24 cellular contexts compared by ENCODE assay signal in the genomic region with DNA sequence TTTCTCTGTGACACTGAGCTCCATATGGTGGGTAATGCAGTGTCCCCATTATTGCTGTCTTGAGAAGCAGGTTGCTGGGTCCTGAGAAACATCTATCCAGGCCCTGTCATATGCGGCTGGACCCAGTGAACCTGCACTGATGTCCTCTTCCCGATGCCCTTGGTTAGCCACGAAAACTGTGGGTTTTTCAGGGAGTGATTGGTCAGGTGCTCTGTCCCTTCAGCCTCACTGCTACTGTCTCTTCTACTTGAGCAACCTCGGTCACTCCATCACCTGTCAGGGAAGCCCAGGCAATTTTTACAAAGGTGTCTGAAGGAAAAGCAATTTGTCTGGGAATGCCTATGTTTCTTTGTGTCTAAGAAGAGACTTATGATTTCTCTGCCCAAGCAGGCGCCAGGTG.
"Had no signal": no experiment of that assay in that cellular context is flagged by ENCODE, and none has a peak within 500 bp of the region (broad histone marks: within the 10 kb centered on the region; RNA-seq: fewer than 3 reads in every experiment).

No MANE protein-coding gene starts in this region.

- DNase-seq: activated CD4-positive, alpha-beta T cell treated with anti-CD3 and anti-CD28 coated beads, Interleukin-2, amount 10 ng/mL, durations not matched to agents 24 days and 14 days; activated CD4-positive, alpha-beta T cell treated with anti-CD3 and anti-CD28 coated beads, Interleukin-2, amount 50 U/mL, for 48 hours; activated CD4-positive, CD25-positive, alpha-beta regulatory T cell treated with anti-CD3 and anti-CD28 coated beads, Interleukin-2, amount 50 U/mL, for 72 hours; activated CD8-positive, alpha-beta memory T cell treated with anti-CD3 and anti-CD28 coated beads, Interleukin-2, amount 10 ng/mL, durations not matched to agents 7 days and 5 days; activated effector memory CD4-positive, alpha-beta T cell treated with Interleukin-2 at 50 U/mL for 16 hours; activated naive CD4-positive, alpha-beta T cell; activated T-cell treated with anti-CD3 and anti-CD28 coated beads, Interleukin-2, amount 50 U/mL, for 24 hours; aorta; caudate nucleus; KG1; NCI-H1092; NCI-H1436; NCI-H187 treated with DMSO at 0.1 percent for 48 hours; NCI-H2081 treated with DMSO at 0.1 percent for 48 hours; NCI-H2171; NCI-H2227 treated with DMSO at 0.1 percent for 48 hours; NCI-H446 treated with DMSO at 0.1 percent for 48 hours; NCI-H524 treated with DMSO at 0.1 percent for 48 hours; NCI-H748 treated with DMSO at 0.1 percent for 48 hours; PC-3; SIG-M5; T-helper 17 cell; T-helper 9 cell had no signal

- ATAC-seq: activated CD8-positive, alpha-beta memory T cell treated with anti-CD3 and anti-CD28 coated beads, Interleukin-2, amount 10 ng/mL, durations not matched to agents 7 days and 5 days; PC-3; T-helper 17 cell; WTC11 had no signal
